Comparison of ENCODE assay signal across 20 cellular contexts in the genomic region with DNA sequence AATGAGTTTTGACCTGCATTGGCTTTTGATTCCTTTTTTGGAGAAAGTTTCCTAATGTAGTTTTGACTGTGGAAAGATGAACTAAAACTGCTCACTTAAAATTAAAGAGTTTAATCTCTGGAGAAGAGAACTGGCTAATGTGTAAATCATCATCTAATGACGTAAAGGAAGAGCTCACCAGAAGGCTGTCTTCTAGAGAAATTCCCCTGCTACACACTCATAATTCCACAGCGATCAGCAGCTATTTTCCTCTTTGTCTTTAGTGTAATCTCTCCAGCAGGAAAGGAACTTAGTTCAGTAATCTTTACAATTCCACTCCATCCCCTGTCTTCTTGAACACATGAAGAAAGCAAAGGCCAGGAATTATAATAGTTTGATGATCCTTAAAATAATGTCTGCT. TPM values are rescaled to one million over a fixed set of nuclear protein-coding genes. Genes with fewer than 3 reads are reported as not detected.
DNase-seq lines count a peak whose midpoint lies in the region; ATAC-seq and TF ChIP-seq lines count a peak whose summit lies in the region.
"Had no signal": no experiment of that assay in that cellular context is flagged by ENCODE, and none has a peak within 500 bp of the region (broad histone marks: within the 10 kb centered on the region; RNA-seq: fewer than 3 reads in every experiment).

No MANE protein-coding gene starts in this region.

- DNase-seq in AG20443 (ENCODE audit: low spot score) (peak; percentile 13), amniotic epithelial cell (ENCODE audit: low read depth) (peak; percentile 74), fibroblast of pulmonary artery (ENCODE audit: low read depth) (peak; percentile 43), mesothelial cell of epicardium (ENCODE audit: low spot score in 2 of 2, unreplicated experiment in 2 of 2) (no peak)
- no peak for DNase-seq in stimulated activated naive CD8-positive, alpha-beta T cell treated with anti-CD3 and anti-CD28 coated beads, Interleukin-15, amount 100 ng/mL, for 72 hours
- DNase-seq in stimulated activated effector memory CD8-positive, alpha-beta T cell treated with anti-CD3 and anti-CD28 coated beads, Interleukin-12 subunit alpha, Interleukin-12 subunit beta, amount 100 ng/mL, for 72 hours (ENCODE audit: low spot score in 2 of 2) = no peak
- DNase-seq: CD4-positive, alpha-beta memory T cell; DND-41; Karpas-422; MV-4-11; NCI-H1105 treated with DMSO at 0.1 percent for 48 hours; NCI-H2029 treated with DMSO at 0.1 percent for 48 hours; NCI-H2171; NCI-H524 treated with DMSO at 0.1 percent for 48 hours; NCI-H82; Right ventricle myocardium superior had no signal

- no peak overlapping the region for H3K4me3 ChIP-seq in fibroblast of pulmonary artery (replicated peaks; ENCODE audit: low read depth, low read length)
- H3K4me3 ChIP-seq: BLaER1 treated with 17β-estradiol and CSF1 and Interleukin-3, amounts not matched to agents 10 nM and 100 nM had no signal

- H3K9me3 Mint-ChIP-seq in mesothelial cell of epicardium = peaks cover 28% of the 10 kb centered on the region
- peaks cover 15 to 26% of the 10 kb centered on the region in 2 donors for H3K9me3 Mint-ChIP-seq in stimulated activated naive CD8-positive, alpha-beta T cell treated with anti-CD3 and anti-CD28 coated beads, Interleukin-15, amount 100 ng/mL, for 72 hours
- peaks cover 23% of the 10 kb centered on the region for H3K9me3 Mint-ChIP-seq in stimulated activated effector memory CD8-positive, alpha-beta T cell treated with anti-CD3 and anti-CD28 coated beads, Interleukin-12 subunit alpha, Interleukin-12 subunit beta, amount 100 ng/mL, for 72 hours

- peaks cover 48% of the 10 kb centered on the region for H3K36me3 Mint-ChIP-seq in mesothelial cell of epicardium
- no peaks in the 10 kb centered on the region for H3K36me3 Mint-ChIP-seq in stimulated activated effector memory CD8-positive, alpha-beta T cell treated with anti-CD3 and anti-CD28 coated beads, Interleukin-12 subunit alpha, Interleukin-12 subunit beta, amount 100 ng/mL, for 72 hours

- no peaks in the 10 kb centered on the region for H3K27me3 Mint-ChIP-seq in mesothelial cell of epicardium (ENCODE audit: low read depth)
- no peaks in the 10 kb centered on the region for H3K27me3 Mint-ChIP-seq in stimulated activated naive CD8-positive, alpha-beta T cell treated with anti-CD3 and anti-CD28 coated beads, Interleukin-15, amount 100 ng/mL, for 72 hours

- no peak overlapping the region for H3K4me3 Mint-ChIP-seq in mesothelial cell of epicardium
- no peak overlapping the region for H3K4me3 Mint-ChIP-seq in stimulated activated naive CD8-positive, alpha-beta T cell treated with anti-CD3 and anti-CD28 coated beads, Interleukin-15, amount 100 ng/mL, for 72 hours
- no peak overlapping the region for H3K4me3 Mint-ChIP-seq in stimulated activated effector memory CD8-positive, alpha-beta T cell treated with anti-CD3 and anti-CD28 coated beads, Interleukin-12 subunit alpha, Interleukin-12 subunit beta, amount 100 ng/mL, for 72 hours
- H3K4me3 Mint-ChIP-seq: CD4-positive, alpha-beta memory T cell had no signal

- H3K27ac Mint-ChIP-seq in mesothelial cell of epicardium = peak overlapping the region; percentile 55
- H3K27ac Mint-ChIP-seq in stimulated activated naive CD8-positive, alpha-beta T cell treated with anti-CD3 and anti-CD28 coated beads, Interleukin-15, amount 100 ng/mL, for 72 hours = no peak overlapping the region
- no peak overlapping the region for H3K27ac Mint-ChIP-seq in stimulated activated effector memory CD8-positive, alpha-beta T cell treated with anti-CD3 and anti-CD28 coated beads, Interleukin-12 subunit alpha, Interleukin-12 subunit beta, amount 100 ng/mL, for 72 hours
- H3K27ac Mint-ChIP-seq: CD4-positive, alpha-beta memory T cell had no signal

- ATAC-seq in HG03442 (IDR thresholded peaks at IDR 0.05; ENCODE audit: unreplicated experiment) = no peak
- no peak for ATAC-seq in GM21381 (IDR thresholded peaks at IDR 0.05; ENCODE audit: unreplicated experiment)
- ATAC-seq in stimulated activated naive CD8-positive, alpha-beta T cell treated with anti-CD3 and anti-CD28 coated beads, Interleukin-15, amount 100 ng/mL, for 72 hours = no peak
- no peak for ATAC-seq in stimulated activated effector memory CD8-positive, alpha-beta T cell treated with anti-CD3 and anti-CD28 coated beads, Interleukin-12 subunit alpha, Interleukin-12 subunit beta, amount 100 ng/mL, for 72 hours

- TF ChIP-seq CTCF in fibroblast of pulmonary artery (IDR thresholded peaks at IDR 0.05; ENCODE audit: low read length, missing control alignments) (no peak), mesothelial cell of epicardium (IDR thresholded peaks at IDR 0.05; ENCODE audit: unreplicated experiment) (no peak)

- H3K4me1 Mint-ChIP-seq in mesothelial cell of epicardium = peaks cover 12% of the 10 kb centered on the region
- H3K4me1 Mint-ChIP-seq in stimulated activated naive CD8-positive, alpha-beta T cell treated with anti-CD3 and anti-CD28 coated beads, Interleukin-15, amount 100 ng/mL, for 72 hours = peaks cover 5% of the 10 kb centered on the region
- no peaks in the 10 kb centered on the region for H3K4me1 Mint-ChIP-seq in stimulated activated effector memory CD8-positive, alpha-beta T cell treated with anti-CD3 and anti-CD28 coated beads, Interleukin-12 subunit alpha, Interleukin-12 subunit beta, amount 100 ng/mL, for 72 hours
- H3K4me1 Mint-ChIP-seq: CD4-positive, alpha-beta memory T cell had no signal

RNA-seq across cellular contexts. Expression of gene SPTLC3, which starts 15.8 kb away (rescaled TPM):
- total RNA-seq in mesothelial cell of epicardium = 27.0 to 28.5 TPM (median 27.7 TPM) in 3 replicates
- total RNA-seq: G401 had no signal

Comparison
In these comparisons a context has a peak if more than half of its experiments do, and no peak if none do; other contexts are left out.
1. DNase-seq: peak in AG20443 (single experiment), amniotic epithelial cell (single experiment) and fibroblast of pulmonary artery (single experiment); none in mesothelial cell of epicardium (0 of 2), stimulated activated naive CD8-positive, alpha-beta T cell treated with anti-CD3 and anti-CD28 coated beads, Interleukin-15, amount 100 ng/mL, for 72 hours (0 of 2) and stimulated activated effector memory CD8-positive, alpha-beta T cell treated with anti-CD3 and anti-CD28 coated beads, Interleukin-12 subunit alpha, Interleukin-12 subunit beta, amount 100 ng/mL, for 72 hours (0 of 2).